Comparison of ENCODE assay signal across 11 cellular contexts in the genomic region with DNA sequence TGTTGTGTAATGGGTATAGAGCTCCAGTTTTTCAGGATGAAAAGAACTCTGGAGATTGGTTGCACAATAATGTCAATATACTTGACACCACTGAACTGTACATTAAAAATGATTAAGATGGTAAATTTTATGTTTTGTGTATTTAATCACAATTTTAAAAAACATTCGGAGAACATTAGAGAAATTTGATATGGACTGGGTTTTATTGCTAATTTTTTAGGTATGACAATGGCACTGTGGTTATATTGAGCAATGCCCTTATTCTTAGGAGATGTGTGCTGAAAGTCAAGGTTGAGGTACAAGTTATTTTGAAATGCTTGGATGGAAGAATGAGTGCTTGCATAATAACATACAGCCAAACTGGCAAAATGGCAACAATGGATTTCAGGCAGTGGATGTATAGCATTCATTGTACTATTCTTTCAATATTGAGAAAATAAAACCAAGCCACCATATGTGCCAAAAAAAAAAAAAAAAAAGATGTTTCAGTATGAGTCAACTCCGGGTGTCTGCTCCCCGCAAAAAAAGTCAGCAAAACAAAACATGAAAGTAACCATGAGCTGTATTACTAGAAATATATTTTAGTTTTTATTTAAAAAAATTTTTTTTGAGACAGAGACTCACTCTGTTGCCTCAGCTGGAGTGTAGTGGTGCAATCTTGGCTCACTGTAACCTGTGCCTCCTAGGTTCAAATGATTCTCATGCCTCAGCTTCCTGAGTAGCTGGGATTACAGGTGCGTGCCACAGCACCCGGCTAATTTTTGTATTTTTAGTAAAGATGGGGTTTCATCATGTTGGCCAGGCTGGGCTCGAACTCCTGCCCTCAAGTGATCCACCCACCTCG. TPM values are rescaled to one million over a fixed set of nuclear protein-coding genes. Genes with fewer than 3 reads are reported as not detected.
A peak's percentile ranks its signal among the peaks of the same experiment; 100 is the strongest.
DNase-seq lines count a peak whose midpoint lies in the region; ATAC-seq lines count a peak whose summit lies in the region.
"Had no signal": no experiment of that assay in that cellular context is flagged by ENCODE, and none has a peak within 500 bp of the region (broad histone marks: within the 10 kb centered on the region; RNA-seq: fewer than 3 reads in every experiment).

No MANE protein-coding gene starts in this region.

- no peak overlapping the region for H3K4ac ChIP-seq in trophoblast cell (ENCODE audit: low read depth, low read length)

- no peak overlapping the region for H3K14ac ChIP-seq in trophoblast cell (ENCODE audit: low read length)

- H3K4me1 ChIP-seq in trophoblast cell (ENCODE audit: control insufficient read depth in 1 of 2, insufficient read depth in 2 of 2, low read length in 2 of 2) (peaks cover 14 to 19% of the 10 kb centered on the region in 2 experiments), aorta (ENCODE audit: control insufficient read depth in 1 of 2, insufficient read depth in 2 of 2, low read length in 2 of 2) (no peaks in the 10 kb centered on the region)

- no peak overlapping the region for H4K12ac ChIP-seq in trophoblast cell (ENCODE audit: low read depth, low read length)

- ATAC-seq in GM18870 (IDR thresholded peaks at IDR 0.05; ENCODE audit: unreplicated experiment) (peak; percentile 46), HG03196 (IDR thresholded peaks at IDR 0.05; ENCODE audit: unreplicated experiment) (peak; percentile 47), aorta (ENCODE audit: low FRiP score) (no peak)
- ATAC-seq: HCT116 had no signal

- intact Hi-C loops in aorta (cut with DNase I): no loop called here

- H4K8ac ChIP-seq in trophoblast cell (ENCODE audit: low read depth, low read length): no peak overlapping the region

- no peak overlapping the region for H2BK120ac ChIP-seq in trophoblast cell (ENCODE audit: insufficient read depth, low read length, poor library complexity)

- WGBS in trophoblast cell (ENCODE audit: extremely low coverage, insufficient coverage, insufficient read length): no CpG with 5 or more reads among the region's 7 CpGs
- WGBS in aorta, 2 donors: 78 to 82% methylated on average over 7 of the region's 7 CpGs

- DNase-seq in activated CD4-positive, alpha-beta T cell treated with anti-CD3 and anti-CD28 coated beads, Interleukin-2, amount 50 U/mL, for 48 hours: peak; percentile 16 to 19
- DNase-seq in trophoblast cell (peak; percentile 50 to 70), UCSD-AML1 (lab: John Stamatoyannopoulos, UW; ENCODE audit: unreplicated experiment) (no peak), aorta (no peak), occipital lobe (lab: John Stamatoyannopoulos, UW) (no peak), NCI-H1417 treated with DMSO at 0.1 percent for 48 hours (lab: John Stamatoyannopoulos, UW) (no peak)

- no peak overlapping the region for H4K91ac ChIP-seq in trophoblast cell (ENCODE audit: low read depth, low read length)

- H2AK5ac ChIP-seq in trophoblast cell (ENCODE audit: low read length): no peak overlapping the region

- H3K23ac ChIP-seq in trophoblast cell (ENCODE audit: low read length): no peak overlapping the region

- H2BK12ac ChIP-seq in trophoblast cell (ENCODE audit: low read length): no peak overlapping the region

- no peak overlapping the region for H2AFZ ChIP-seq in trophoblast cell (ENCODE audit: insufficient read depth, low read length, poor library complexity)

- no peak overlapping the region for H3K18ac ChIP-seq in trophoblast cell (ENCODE audit: low read length)

- no peaks in the 10 kb centered on the region for H3K79me2 ChIP-seq in trophoblast cell (ENCODE audit: control insufficient read depth, insufficient read depth, low read length, poor library complexity)

- no peak overlapping the region for H2BK5ac ChIP-seq in trophoblast cell (ENCODE audit: low read depth, low read length, poor library complexity)

- H3K27me3 ChIP-seq in trophoblast cell (ENCODE audit: insufficient read depth, low read length) (no peaks in the 10 kb centered on the region), aorta (ENCODE audit: control insufficient read depth in 1 of 2, insufficient read depth in 2 of 2, low read length in 1 of 2) (peaks cover 0 to 2% of the 10 kb centered on the region in 2 donors)

- H3K4me2 ChIP-seq in trophoblast cell (ENCODE audit: low read length): no peak overlapping the region

- no peaks in the 10 kb centered on the region for H3K36me3 ChIP-seq in trophoblast cell (ENCODE audit: control insufficient read depth in 1 of 2, insufficient read depth in 2 of 2, low read length in 2 of 2)
- no peaks in the 10 kb centered on the region for H3K36me3 ChIP-seq in aorta (ENCODE audit: control insufficient read depth in 1 of 2, insufficient read depth in 2 of 2, low read length in 1 of 2)

- H3K9me3 ChIP-seq in trophoblast cell (ENCODE audit: insufficient read depth, low read depth, low read length) (no peaks in the 10 kb centered on the region), aorta (ENCODE audit: control insufficient read depth, low read length) (no peaks in the 10 kb centered on the region)

- H3K9ac ChIP-seq in trophoblast cell (ENCODE audit: low read length): no peak overlapping the region

- peaks cover 6% of the 10 kb centered on the region for H3K79me1 ChIP-seq in trophoblast cell (ENCODE audit: low read length)

- H3K27ac ChIP-seq in trophoblast cell (ENCODE audit: low read depth, low read length) (no peak overlapping the region), aorta (ENCODE audit: low read depth in 1 of 2, low read length in 2 of 2) (no peak overlapping the region)

- H3K4me3 ChIP-seq in trophoblast cell (ENCODE audit: low read depth, low read length) (no peak overlapping the region), aorta (ENCODE audit: low read length in 2 of 2) (no peak overlapping the region)

RNA-seq across cellular contexts. Expression of gene HOXB1, which starts 19.8 kb away (rescaled TPM):
- polyA plus RNA-seq in trophoblast cell (2013): 0.04 and 0.06 TPM in 2 replicates
- total RNA-seq in aorta: not detected
- polyA plus RNA-seq in aorta: under 1 TPM in 1 of 2 donors, not detected in 1; 0.63 TPM
- total RNA-seq in occipital lobe: not detected
- total RNA-seq: cerebellum, lung microvascular endothelial cell had no signal

RNA-seq across cellular contexts. Expression of gene HOXB2, which starts 33.9 kb away (rescaled TPM):
- 30.4 and 31.0 TPM in 2 replicates for polyA plus RNA-seq in trophoblast cell (2013)
- total RNA-seq in aorta (10 to 100 TPM; 25.4 to 36.9 TPM), occipital lobe (0.16 TPM)
- polyA plus RNA-seq in aorta: 10 to 100 TPM in 1 of 2 donors, 1 to 10 TPM in 1; 7.6 to 61.0 TPM
- total RNA-seq: cerebellum had no signal

Comparison
In these comparisons a context has a peak if more than half of its experiments do, and no peak if none do; other contexts are left out.
1. DNase-seq: peak in activated CD4-positive, alpha-beta T cell treated with anti-CD3 and anti-CD28 coated beads, Interleukin-2, amount 50 U/mL, for 48 hours (2 of 2) and trophoblast cell (2 of 2); none in UCSD-AML1 (single experiment), aorta (0 of 2), occipital lobe (single experiment) and NCI-H1417 treated with DMSO at 0.1 percent for 48 hours (single experiment).
2. RNA of gene HOXB2, which starts 33.9 kb away (total RNA-seq): 25.4 to 36.9 TPM in aorta; 0.16 TPM in occipital lobe (single experiment); every median in the first group is over 10 times any median in the second.